In genomic region chr12:24066865-24067264, GRCh38 we compare ENCODE assay signal across 1 cellular context.
TF ChIP-seq lines count a peak whose summit lies in the region.

No MANE protein-coding gene starts in this region.

TF ChIP-seq in HEK293, 187 proteins besides CTCF, POLR2A, EP300 and RAD21 (continued from another document and continues in another):
- TF ChIP-seq KLF10 (tag by site-specific recombination; IDR thresholded peaks at IDR 0.05) (peak; percentile 43; the same call in 1 of the 2 replicates), ZNF302 (tag by site-specific recombination; IDR thresholded peaks at IDR 0.05; ENCODE audit: low read depth) (no peak), ZNF510 (tag by site-specific recombination; IDR thresholded peaks at IDR 0.05; ENCODE audit: insufficient replicate concordance) (no peak), ZNF830 (tag by site-specific recombination; IDR thresholded peaks at IDR 0.05; ENCODE audit: low read depth) (no peak), ZNF449 (tag by site-specific recombination; IDR thresholded peaks at IDR 0.05) (peak; percentile 98), ZNF23 (tag by site-specific recombination; IDR thresholded peaks at IDR 0.05; ENCODE audit: borderline replicate concordance) (no peak), SP2 (tag by site-specific recombination; IDR thresholded peaks at IDR 0.05) (no peak), ZSCAN18 (tag by site-specific recombination; IDR thresholded peaks at IDR 0.05) (no peak), GLIS2 (tag by site-specific recombination; IDR thresholded peaks at IDR 0.05) (no peak), GFI1B (tag by site-specific recombination; IDR thresholded peaks at IDR 0.05) (peak; percentile 72; the same call in 1 of the 2 replicates), OVOL3 (tag by site-specific recombination; IDR thresholded peaks at IDR 0.05) (no peak), YY2 (tag by site-specific recombination; IDR thresholded peaks at IDR 0.05) (no peak), ZXDB (tag by site-specific recombination; IDR thresholded peaks at IDR 0.05) (peak; percentile 13; the same call in 1 of the 2 replicates), ZEB2 (tag by site-specific recombination; IDR thresholded peaks at IDR 0.05) (peak; percentile 54), ZNF112 (tag by site-specific recombination; IDR thresholded peaks at IDR 0.05) (no peak), ZNF600 (tag by site-specific recombination; IDR thresholded peaks at IDR 0.05) (peak; percentile 68; the same call in 1 of the 2 replicates), ZNF768 (tag by site-specific recombination; IDR thresholded peaks at IDR 0.05) (no peak), PBX3 (CRISPR knock-in tag; IDR thresholded peaks at IDR 0.05) (no peak), ZNF629 (tag by site-specific recombination; IDR thresholded peaks at IDR 0.05) (no peak; the same call in 1 of the 2 replicates), MZF1 (tag by site-specific recombination; IDR thresholded peaks at IDR 0.05; ENCODE audit: borderline replicate concordance) (no peak), ZNF610 (tag by site-specific recombination; IDR thresholded peaks at IDR 0.05; ENCODE audit: borderline replicate concordance) (no peak), ELK4 (IDR thresholded peaks at IDR 0.05; ENCODE audit: borderline replicate concordance, low read depth, low read length) (no peak), ZNF660 (tag by site-specific recombination; IDR thresholded peaks at IDR 0.05) (no peak), ZNF24 (tag by site-specific recombination; IDR thresholded peaks at IDR 0.05) (no peak), ZNF366 (tag by site-specific recombination; conservative IDR thresholded peaks at IDR 0.05) (no peak), ZNF529 (tag by site-specific recombination; IDR thresholded peaks at IDR 0.05; ENCODE audit: insufficient replicate concordance) (no peak), KLF16 (tag by site-specific recombination; IDR thresholded peaks at IDR 0.05) (no peak), ZNF48 (tag by site-specific recombination; IDR thresholded peaks at IDR 0.05) (no peak), ZNF324 (tag by site-specific recombination; IDR thresholded peaks at IDR 0.05) (no peak), ZBTB10 (tag by site-specific recombination; IDR thresholded peaks at IDR 0.05) (no peak), KLF9 (tag by site-specific recombination; IDR thresholded peaks at IDR 0.05; ENCODE audit: low read depth) (no peak), ZNF391 (tag by site-specific recombination; IDR thresholded peaks at IDR 0.05; ENCODE audit: borderline replicate concordance, low read depth) (no peak), ZNF521 (tag by site-specific recombination; IDR thresholded peaks at IDR 0.05) (no peak), PATZ1 (tag by site-specific recombination; IDR thresholded peaks at IDR 0.05) (no peak), BCL6B (tag by site-specific recombination; IDR thresholded peaks at IDR 0.05) (no peak), PRDM10 (tag by site-specific recombination; IDR thresholded peaks at IDR 0.05) (peak; percentile 51), SCRT1 (tag by site-specific recombination; IDR thresholded peaks at IDR 0.05; ENCODE audit: borderline replicate concordance) (no peak), SP3 (tag by site-specific recombination; IDR thresholded peaks at IDR 0.05) (no peak), ZNF19 (tag by site-specific recombination; IDR thresholded peaks at IDR 0.05; ENCODE audit: low read depth) (no peak), FEZF1 (tag by site-specific recombination; IDR thresholded peaks at IDR 0.05) (peak; percentile 41; the same call in 1 of the 2 replicates), HIC1 (tag by site-specific recombination; IDR thresholded peaks at IDR 0.05) (no peak), MYNN (tag by site-specific recombination; IDR thresholded peaks at IDR 0.05; ENCODE audit: borderline replicate concordance) (no peak), ZBTB17 (tag by site-specific recombination; IDR thresholded peaks at IDR 0.05) (no peak), ZBTB26 (tag by site-specific recombination; optimal IDR thresholded peaks at IDR 0.05) (no peak)
